18 cellular contexts compared by ENCODE assay signal in genomic region chr16:58186176-58186944, GRCh38.
"Had no signal": no experiment of that assay in that cellular context is flagged by ENCODE, and none has a peak within 500 bp of the region (broad histone marks: within the 10 kb centered on the region; RNA-seq: fewer than 3 reads in every experiment).

No MANE protein-coding gene starts in this region.

- DNase-seq: activated CD8-positive, alpha-beta memory T cell treated with anti-CD3 and anti-CD28 coated beads, Interleukin-2, amount 50 U/mL, for 48 hours; activated effector memory CD4-positive, alpha-beta T cell treated with anti-CD3 and anti-CD28 coated beads, Interleukin-2, amount 50 U/mL, for 16 hours; activated naive CD4-positive, alpha-beta T cell treated with anti-CD3 and anti-CD28 coated beads, Interleukin-2, amount 50 U/mL, for 16 hours; activated T-cell treated with anti-CD3 and anti-CD28 coated beads, Interleukin-2, amount 50 U/mL, for 4 hours; adrenal gland; brain microvascular endothelial cell; caudate nucleus; effector memory CD4-positive, alpha-beta T cell; hypothalamus; lower lobe of right lung; naive thymus-derived CD8-positive, alpha-beta T cell; right cardiac atrium; stimulated activated CD4-positive, alpha-beta T cell treated with anti-CD3 and anti-CD28 coated beads, Interleukin-12 subunit alpha, Interleukin-12 subunit beta, amount 100 ng/mL, for 4 hours; stimulated activated CD4-positive, alpha-beta T cell treated with anti-CD3 and anti-CD28 coated beads, Interleukin-4, amount 100 ng/mL, for 4 hours; substantia nigra; T-helper 1 cell; thyroid gland had no signal

- ATAC-seq: activated T-cell treated with anti-CD3 and anti-CD28 coated beads, Interleukin-2, amount 50 U/mL, for 4 hours; naive thymus-derived CD8-positive, alpha-beta T cell had no signal

- H3K9me3 Mint-ChIP-seq: activated T-cell treated with anti-CD3 and anti-CD28 coated beads, Interleukin-2, amount 50 U/mL, for 4 hours; naive thymus-derived CD8-positive, alpha-beta T cell; stimulated activated naive CD8-positive, alpha-beta T cell treated with anti-CD3 and anti-CD28 coated beads, Interleukin-15, Interleukin-2, amounts not matched to agents 100 ng/mL and 50 ng/mL, for 24 hours had no signal

- H3K4me3 Mint-ChIP-seq: activated T-cell treated with anti-CD3 and anti-CD28 coated beads, Interleukin-2, amount 50 U/mL, for 4 hours; naive thymus-derived CD8-positive, alpha-beta T cell; stimulated activated naive CD8-positive, alpha-beta T cell treated with anti-CD3 and anti-CD28 coated beads, Interleukin-15, Interleukin-2, amounts not matched to agents 100 ng/mL and 50 ng/mL, for 24 hours had no signal

- H3K27me3 Mint-ChIP-seq: naive thymus-derived CD8-positive, alpha-beta T cell; stimulated activated naive CD8-positive, alpha-beta T cell treated with anti-CD3 and anti-CD28 coated beads, Interleukin-15, Interleukin-2, amounts not matched to agents 100 ng/mL and 50 ng/mL, for 24 hours had no signal
